15 cellular contexts compared by ENCODE assay signal in the genomic region with DNA sequence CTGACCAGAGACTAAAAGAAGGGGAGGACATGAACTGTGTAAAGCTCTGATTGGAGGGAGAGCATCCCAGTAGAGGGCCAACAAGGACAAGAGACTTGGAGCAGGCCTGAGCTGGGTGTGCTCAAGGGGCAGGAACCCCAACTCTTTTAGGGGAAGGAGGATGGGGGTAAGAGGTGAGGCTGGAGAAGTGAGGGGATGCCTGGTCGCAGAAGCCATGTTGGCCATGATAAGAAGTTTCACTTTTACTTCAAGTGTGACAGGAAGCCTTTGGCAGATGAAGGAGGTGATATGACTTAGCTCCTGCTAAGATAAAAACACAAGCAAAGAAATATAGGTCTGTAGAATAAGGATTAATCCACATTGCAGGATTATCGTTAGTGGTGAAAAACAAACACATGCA.
DNase-seq lines count a peak whose midpoint lies in the region; ATAC-seq and TF ChIP-seq lines count a peak whose summit lies in the region.
"Had no signal": no experiment of that assay in that cellular context is flagged by ENCODE, and none has a peak within 500 bp of the region (broad histone marks: within the 10 kb centered on the region; RNA-seq: fewer than 3 reads in every experiment).

No MANE protein-coding gene starts in this region.

- peaks cover 16% of the 10 kb centered on the region for H3K4me1 Mint-ChIP-seq in activated CD8-positive, alpha-beta T cell treated with anti-CD3 and anti-CD28 coated beads for 36 hours (ENCODE audit: low read depth)
- peaks cover 68 to 78% of the 10 kb centered on the region in 2 donors for H3K4me1 Mint-ChIP-seq in immature natural killer cell

- TF ChIP-seq CTCF in GM12865 (IDR thresholded peaks at IDR 0.05; ENCODE audit: insufficient read depth, low read depth, low read length, missing control alignments), result no peak
- no peak for TF ChIP-seq CTCF in activated CD8-positive, alpha-beta T cell treated with anti-CD3 and anti-CD28 coated beads for 36 hours (IDR thresholded peaks at IDR 0.05)

- peak; percentile 76 for ATAC-seq in activated CD8-positive, alpha-beta T cell treated with anti-CD3 and anti-CD28 coated beads for 36 hours
- ATAC-seq in GM18909 (IDR thresholded peaks at IDR 0.05; ENCODE audit: poor library complexity, unreplicated experiment), result no peak
- ATAC-seq: gastrocnemius medialis, psoas muscle had no signal

- DNase-seq in GM12865 (ENCODE audit: low read depth) (peak; percentile 15), immature natural killer cell (peak; percentile 16 to 37 (median 36)), NCI-H146 treated with DMSO at 0.1 percent for 48 hours (lab: John Stamatoyannopoulos, UW; ENCODE audit: unreplicated experiment) (no peak), NCI-H1417 treated with DMSO at 0.1 percent for 48 hours (lab: John Stamatoyannopoulos, UW) (no peak)
- DNase-seq in activated CD8-positive, alpha-beta T cell treated with anti-CD3 and anti-CD28 coated beads for 36 hours, result peak; percentile 7
- DNase-seq: aorta, DMS153, gastrocnemius medialis, NCI-H187 treated with DMSO at 0.1 percent for 48 hours, NCI-H510A, psoas muscle, SIG-M5, T1000 had no signal

- H3K9me3 Mint-ChIP-seq in activated CD8-positive, alpha-beta T cell treated with anti-CD3 and anti-CD28 coated beads for 36 hours, result peaks cover 2% of the 10 kb centered on the region
- H3K9me3 Mint-ChIP-seq in immature natural killer cell, result no peaks in the 10 kb centered on the region

- H3K36me3 Mint-ChIP-seq in activated CD8-positive, alpha-beta T cell treated with anti-CD3 and anti-CD28 coated beads for 36 hours (ENCODE audit: low read depth), result no peaks in the 10 kb centered on the region
- H3K36me3 Mint-ChIP-seq in immature natural killer cell, result no peaks in the 10 kb centered on the region

- H3K4me2 ChIP-seq in BLaER1 treated with 17β-estradiol and CSF1 and Interleukin-3, amounts not matched to agents 10 nM and 100 nM, result peak overlapping the region; percentile 8 to 45 (median 40); a peak in 17 of 22 replicates

- H3K9me3 ChIP-seq in BLaER1 treated with 17β-estradiol and CSF1 and Interleukin-3, amounts not matched to agents 10 nM and 100 nM (replicated peaks in 1 of 11), result peaks cover 2 to 24% (median 15%) of the 10 kb centered on the region in 11 experiments; a peak in 21 of 22 replicates
- H3K9me3 ChIP-seq: gastrocnemius medialis, psoas muscle had no signal

- peaks cover 0 to 29% (median 2%) of the 10 kb centered on the region in 11 experiments; a peak in 7 of 22 replicates for H3K36me3 ChIP-seq in BLaER1 treated with 17β-estradiol and CSF1 and Interleukin-3, amounts not matched to agents 10 nM and 100 nM
- H3K36me3 ChIP-seq: gastrocnemius medialis had no signal

- H3K9ac ChIP-seq in BLaER1 treated with 17β-estradiol and CSF1 and Interleukin-3, amounts not matched to agents 10 nM and 100 nM, result no peak overlapping the region

- H3K27ac Mint-ChIP-seq in activated CD8-positive, alpha-beta T cell treated with anti-CD3 and anti-CD28 coated beads for 36 hours, result peak overlapping the region; percentile 76
- H3K27ac Mint-ChIP-seq in immature natural killer cell, result peak overlapping the region; percentile 77 to 93 (median 81)

- no peak overlapping the region for H3K27ac ChIP-seq in BLaER1 treated with 17β-estradiol and CSF1 and Interleukin-3, amounts not matched to agents 10 nM and 100 nM
- H3K27ac ChIP-seq: gastrocnemius medialis, psoas muscle had no signal

- POLR2A ChIA-PET in activated CD8-positive, alpha-beta T cell treated with anti-CD3 and anti-CD28 coated beads for 36 hours (lab: Charles Lee), result no interaction called here

- H3K4me1 ChIP-seq in BLaER1 treated with 17β-estradiol and CSF1 and Interleukin-3, amounts not matched to agents 10 nM and 100 nM, result peaks cover 14 to 30% (median 15%) of the 10 kb centered on the region in 10 experiments; a peak in 19 of 20 replicates
- H3K4me1 ChIP-seq: gastrocnemius medialis, psoas muscle had no signal

- CTCF ChIA-PET in activated CD8-positive, alpha-beta T cell treated with anti-CD3 and anti-CD28 coated beads for 36 hours (lab: Charles Lee), result no interaction called here

- intact Hi-C loops in activated CD8-positive, alpha-beta T cell treated with anti-CD3 and anti-CD28 coated beads for 36 hours (cut with micrococcal nuclease), result no loop called here

- no peaks in the 10 kb centered on the region for H3K27me3 ChIP-seq in BLaER1 treated with 17β-estradiol and CSF1 and Interleukin-3, amounts not matched to agents 10 nM and 100 nM
- H3K27me3 ChIP-seq: gastrocnemius medialis had no signal

- H3K27me3 Mint-ChIP-seq in activated CD8-positive, alpha-beta T cell treated with anti-CD3 and anti-CD28 coated beads for 36 hours, result no peaks in the 10 kb centered on the region
- peaks cover 0 to 7% (median 0%) of the 10 kb centered on the region in 3 donors for H3K27me3 Mint-ChIP-seq in immature natural killer cell (ENCODE audit: low read depth in 3 of 3)

- H3K4me3 ChIP-seq in BLaER1 treated with 17β-estradiol and CSF1 and Interleukin-3, amounts not matched to agents 10 nM and 100 nM, result no peak overlapping the region
- H3K4me3 ChIP-seq in GM12865 (ENCODE audit: low read depth, low read length), result no peak overlapping the region
- H3K4me3 ChIP-seq: gastrocnemius medialis, psoas muscle had no signal

- peaks cover 0 to 40% (median 5%) of the 10 kb centered on the region in 11 experiments; a peak in 11 of 22 replicates for H4K20me1 ChIP-seq in BLaER1 treated with 17β-estradiol and CSF1 and Interleukin-3, amounts not matched to agents 10 nM and 100 nM

- peak overlapping the region; percentile 49 for H3K4me3 Mint-ChIP-seq in activated CD8-positive, alpha-beta T cell treated with anti-CD3 and anti-CD28 coated beads for 36 hours
- peak overlapping the region; percentile 77 to 86 (median 85) for H3K4me3 Mint-ChIP-seq in immature natural killer cell

Comparison
In these comparisons a context has a peak if more than half of its experiments do, and no peak if none do; other contexts are left out.
1. DNase-seq: peak in GM12865 (single experiment), activated CD8-positive, alpha-beta T cell treated with anti-CD3 and anti-CD28 coated beads for 36 hours (single experiment) and immature natural killer cell (3 of 3); none in NCI-H146 treated with DMSO at 0.1 percent for 48 hours (single experiment) and NCI-H1417 treated with DMSO at 0.1 percent for 48 hours (single experiment).